1 cellular context compared by ENCODE assay signal in genomic region chr1:6579374-6580118, GRCh38.
TF ChIP-seq lines count a peak whose summit lies in the region.

TSS of gene ZBTB48 (plus strand) at chr1:6579994. CDS start at chr1:6580610, 616 bp downstream.

TF ChIP-seq in HepG2, 621 proteins besides CTCF, POLR2A, EP300 and RAD21 (continued from another document and continues in another):
- no peak for TF ChIP-seq ETV6 (CRISPR knock-in tag; conservative IDR thresholded peaks at IDR 0.05)
- TF ChIP-seq AHR (CRISPR knock-in tag; IDR thresholded peaks at IDR 0.05): no peak
- TF ChIP-seq FIP1L1 (IDR thresholded peaks at IDR 0.05; ENCODE audit: borderline replicate concordance, insufficient read depth, low read depth, low read length): no peak
- TF ChIP-seq MXI1 (IDR thresholded peaks at IDR 0.05; ENCODE audit: borderline replicate concordance, low read depth, low read length): peak; percentile 36; the same call in 1 of the 3 replicates
- TF ChIP-seq MAFK (conservative IDR thresholded peaks at IDR 0.05 in 1 of 2, IDR thresholded peaks at IDR 0.05 in 1 of 2; ENCODE audit: low read length in 2 of 2): no peak
- TF ChIP-seq ZNF337 (CRISPR knock-in tag; IDR thresholded peaks at IDR 0.05; ENCODE audit: borderline replicate concordance, low read depth): 0 out of 2 replicates have a peak, but pooled peaks have one; percentile 14
- TF ChIP-seq BORCS8-MEF2B (CRISPR knock-in tag; IDR thresholded peaks at IDR 0.05): no peak
- no peak for TF ChIP-seq ZNF768 (CRISPR knock-in tag; IDR thresholded peaks at IDR 0.05)
- peak; percentile 64; the same call in 1 of the 2 replicates for TF ChIP-seq ZNF782 (CRISPR knock-in tag; IDR thresholded peaks at IDR 0.05; ENCODE audit: borderline replicate concordance)
- no peak for TF ChIP-seq CHD4 (IDR thresholded peaks at IDR 0.05; ENCODE audit: borderline replicate concordance, low read length)
- no peak for TF ChIP-seq GFI1 (CRISPR knock-in tag; IDR thresholded peaks at IDR 0.05; ENCODE audit: borderline replicate concordance)
- TF ChIP-seq ZFP36L1 (CRISPR knock-in tag; IDR thresholded peaks at IDR 0.05): no peak
- TF ChIP-seq ZNF597 (CRISPR knock-in tag; IDR thresholded peaks at IDR 0.05): no peak
- no peak for TF ChIP-seq ZNF530 (CRISPR knock-in tag; IDR thresholded peaks at IDR 0.05; ENCODE audit: low read depth)
- no peak for TF ChIP-seq ZNF34 (CRISPR knock-in tag; IDR thresholded peaks at IDR 0.05; ENCODE audit: borderline replicate concordance)
- TF ChIP-seq MAFG (CRISPR knock-in tag; IDR thresholded peaks at IDR 0.05): no peak
- TF ChIP-seq GATA4 (IDR thresholded peaks at IDR 0.05; ENCODE audit: borderline replicate concordance, low read depth): no peak
- TF ChIP-seq, protein P1, sequence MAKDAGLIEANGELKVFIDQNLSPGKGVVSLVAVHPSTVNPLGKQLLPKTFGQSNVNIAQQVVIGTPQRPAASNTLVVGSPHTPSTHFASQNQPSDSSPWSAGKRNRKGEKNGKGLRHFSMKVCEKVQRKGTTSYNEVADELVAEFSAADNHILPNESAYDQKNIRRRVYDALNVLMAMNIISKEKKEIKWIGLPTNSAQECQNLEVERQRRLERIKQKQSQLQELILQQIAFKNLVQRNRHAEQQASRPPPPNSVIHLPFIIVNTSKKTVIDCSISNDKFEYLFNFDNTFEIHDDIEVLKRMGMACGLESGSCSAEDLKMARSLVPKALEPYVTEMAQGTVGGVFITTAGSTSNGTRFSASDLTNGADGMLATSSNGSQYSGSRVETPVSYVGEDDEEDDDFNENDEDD (CRISPR knock-in tag; IDR thresholded peaks at IDR 0.05; ENCODE audit: borderline replicate concordance): peak; percentile 30; the same call in 1 of the 2 replicates
- no peak for TF ChIP-seq RBM39 (IDR thresholded peaks at IDR 0.05; ENCODE audit: low read depth, low read length, poor library complexity, severe bottlenecking)
- TF ChIP-seq, protein P2, sequence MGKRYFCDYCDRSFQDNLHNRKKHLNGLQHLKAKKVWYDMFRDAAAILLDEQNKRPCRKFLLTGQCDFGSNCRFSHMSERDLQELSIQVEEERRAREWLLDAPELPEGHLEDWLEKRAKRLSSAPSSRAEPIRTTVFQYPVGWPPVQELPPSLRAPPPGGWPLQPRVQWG (CRISPR knock-in tag; IDR thresholded peaks at IDR 0.05; ENCODE audit: borderline replicate concordance, low read depth): no peak
- peak; percentile 72; the same call in 1 of the 2 replicates for TF ChIP-seq ZNF318 (CRISPR knock-in tag; IDR thresholded peaks at IDR 0.05)
- no peak for TF ChIP-seq ZNF343 (CRISPR knock-in tag; IDR thresholded peaks at IDR 0.05)
- TF ChIP-seq, protein P3, sequence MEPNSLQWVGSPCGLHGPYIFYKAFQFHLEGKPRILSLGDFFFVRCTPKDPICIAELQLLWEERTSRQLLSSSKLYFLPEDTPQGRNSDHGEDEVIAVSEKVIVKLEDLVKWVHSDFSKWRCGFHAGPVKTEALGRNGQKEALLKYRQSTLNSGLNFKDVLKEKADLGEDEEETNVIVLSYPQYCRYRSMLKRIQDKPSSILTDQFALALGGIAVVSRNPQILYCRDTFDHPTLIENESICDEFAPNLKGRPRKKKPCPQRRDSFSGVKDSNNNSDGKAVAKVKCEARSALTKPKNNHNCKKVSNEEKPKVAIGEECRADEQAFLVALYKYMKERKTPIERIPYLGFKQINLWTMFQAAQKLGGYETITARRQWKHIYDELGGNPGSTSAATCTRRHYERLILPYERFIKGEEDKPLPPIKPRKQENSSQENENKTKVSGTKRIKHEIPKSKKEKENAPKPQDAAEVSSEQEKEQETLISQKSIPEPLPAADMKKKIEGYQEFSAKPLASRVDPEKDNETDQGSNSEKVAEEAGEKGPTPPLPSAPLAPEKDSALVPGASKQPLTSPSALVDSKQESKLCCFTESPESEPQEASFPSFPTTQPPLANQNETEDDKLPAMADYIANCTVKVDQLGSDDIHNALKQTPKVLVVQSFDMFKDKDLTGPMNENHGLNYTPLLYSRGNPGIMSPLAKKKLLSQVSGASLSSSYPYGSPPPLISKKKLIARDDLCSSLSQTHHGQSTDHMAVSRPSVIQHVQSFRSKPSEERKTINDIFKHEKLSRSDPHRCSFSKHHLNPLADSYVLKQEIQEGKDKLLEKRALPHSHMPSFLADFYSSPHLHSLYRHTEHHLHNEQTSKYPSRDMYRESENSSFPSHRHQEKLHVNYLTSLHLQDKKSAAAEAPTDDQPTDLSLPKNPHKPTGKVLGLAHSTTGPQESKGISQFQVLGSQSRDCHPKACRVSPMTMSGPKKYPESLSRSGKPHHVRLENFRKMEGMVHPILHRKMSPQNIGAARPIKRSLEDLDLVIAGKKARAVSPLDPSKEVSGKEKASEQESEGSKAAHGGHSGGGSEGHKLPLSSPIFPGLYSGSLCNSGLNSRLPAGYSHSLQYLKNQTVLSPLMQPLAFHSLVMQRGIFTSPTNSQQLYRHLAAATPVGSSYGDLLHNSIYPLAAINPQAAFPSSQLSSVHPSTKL (CRISPR knock-in tag; IDR thresholded peaks at IDR 0.05): no peak
- no peak for TF ChIP-seq ZBTB10 (CRISPR knock-in tag; IDR thresholded peaks at IDR 0.05; ENCODE audit: borderline replicate concordance)
- no peak; the same call in 1 of the 2 replicates for TF ChIP-seq ARHGAP35 (CRISPR knock-in tag; IDR thresholded peaks at IDR 0.05; ENCODE audit: borderline replicate concordance)
- no peak for TF ChIP-seq JUNB (CRISPR knock-in tag; IDR thresholded peaks at IDR 0.05; ENCODE audit: borderline replicate concordance)
- no peak for TF ChIP-seq SMAD9 (CRISPR knock-in tag; IDR thresholded peaks at IDR 0.05)
- no peak for TF ChIP-seq ZNF639 (CRISPR knock-in tag; conservative IDR thresholded peaks at IDR 0.05)
- no peak for TF ChIP-seq ZFP37 (CRISPR knock-in tag; IDR thresholded peaks at IDR 0.05; ENCODE audit: borderline replicate concordance)
- no peak for TF ChIP-seq SMARCC2 (IDR thresholded peaks at IDR 0.05)
- TF ChIP-seq ZNF350 (CRISPR knock-in tag; IDR thresholded peaks at IDR 0.05; ENCODE audit: borderline replicate concordance, low read depth): peak; percentile 47; the same call in 1 of the 2 replicates
- no peak for TF ChIP-seq FOXA1 (IDR thresholded peaks at IDR 0.05)
- no peak for TF ChIP-seq FOXA1 (CRISPR knock-in tag; IDR thresholded peaks at IDR 0.05)
- TF ChIP-seq ZNF781 (CRISPR knock-in tag; IDR thresholded peaks at IDR 0.05; ENCODE audit: borderline replicate concordance, not compliant biosample characterization): no peak
- no peak for TF ChIP-seq KLF11 (CRISPR knock-in tag; IDR thresholded peaks at IDR 0.05)
- TF ChIP-seq NCOA1 (CRISPR knock-in tag; IDR thresholded peaks at IDR 0.05): no peak
- peak; percentile 91 for TF ChIP-seq HOXA3 (CRISPR knock-in tag; IDR thresholded peaks at IDR 0.05)
- TF ChIP-seq ZNF143 (CRISPR knock-in tag; IDR thresholded peaks at IDR 0.05): no peak
- TF ChIP-seq, protein P4, sequence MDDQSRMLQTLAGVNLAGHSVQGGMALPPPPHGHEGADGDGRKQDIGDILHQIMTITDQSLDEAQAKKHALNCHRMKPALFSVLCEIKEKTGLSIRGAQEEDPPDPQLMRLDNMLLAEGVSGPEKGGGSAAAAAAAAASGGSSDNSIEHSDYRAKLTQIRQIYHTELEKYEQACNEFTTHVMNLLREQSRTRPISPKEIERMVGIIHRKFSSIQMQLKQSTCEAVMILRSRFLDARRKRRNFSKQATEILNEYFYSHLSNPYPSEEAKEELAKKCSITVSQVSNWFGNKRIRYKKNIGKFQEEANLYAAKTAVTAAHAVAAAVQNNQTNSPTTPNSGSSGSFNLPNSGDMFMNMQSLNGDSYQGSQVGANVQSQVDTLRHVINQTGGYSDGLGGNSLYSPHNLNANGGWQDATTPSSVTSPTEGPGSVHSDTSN (CRISPR knock-in tag; IDR thresholded peaks at IDR 0.05; ENCODE audit: borderline replicate concordance): no peak
- TF ChIP-seq MTA3 (CRISPR knock-in tag; IDR thresholded peaks at IDR 0.05): no peak
- no peak for TF ChIP-seq NFE2 (CRISPR knock-in tag; IDR thresholded peaks at IDR 0.05)
- no peak for TF ChIP-seq ZNF101 (CRISPR knock-in tag; IDR thresholded peaks at IDR 0.05; ENCODE audit: borderline replicate concordance, low read depth)
- no peak for TF ChIP-seq SP140L (CRISPR knock-in tag; IDR thresholded peaks at IDR 0.05; ENCODE audit: borderline replicate concordance)
- peak; percentile 14 for TF ChIP-seq IKZF4 (CRISPR knock-in tag; IDR thresholded peaks at IDR 0.05; ENCODE audit: borderline replicate concordance, low read depth, not compliant biosample characterization)
